Comparison of ENCODE assay signal across 10 cellular contexts in the genomic region with DNA sequence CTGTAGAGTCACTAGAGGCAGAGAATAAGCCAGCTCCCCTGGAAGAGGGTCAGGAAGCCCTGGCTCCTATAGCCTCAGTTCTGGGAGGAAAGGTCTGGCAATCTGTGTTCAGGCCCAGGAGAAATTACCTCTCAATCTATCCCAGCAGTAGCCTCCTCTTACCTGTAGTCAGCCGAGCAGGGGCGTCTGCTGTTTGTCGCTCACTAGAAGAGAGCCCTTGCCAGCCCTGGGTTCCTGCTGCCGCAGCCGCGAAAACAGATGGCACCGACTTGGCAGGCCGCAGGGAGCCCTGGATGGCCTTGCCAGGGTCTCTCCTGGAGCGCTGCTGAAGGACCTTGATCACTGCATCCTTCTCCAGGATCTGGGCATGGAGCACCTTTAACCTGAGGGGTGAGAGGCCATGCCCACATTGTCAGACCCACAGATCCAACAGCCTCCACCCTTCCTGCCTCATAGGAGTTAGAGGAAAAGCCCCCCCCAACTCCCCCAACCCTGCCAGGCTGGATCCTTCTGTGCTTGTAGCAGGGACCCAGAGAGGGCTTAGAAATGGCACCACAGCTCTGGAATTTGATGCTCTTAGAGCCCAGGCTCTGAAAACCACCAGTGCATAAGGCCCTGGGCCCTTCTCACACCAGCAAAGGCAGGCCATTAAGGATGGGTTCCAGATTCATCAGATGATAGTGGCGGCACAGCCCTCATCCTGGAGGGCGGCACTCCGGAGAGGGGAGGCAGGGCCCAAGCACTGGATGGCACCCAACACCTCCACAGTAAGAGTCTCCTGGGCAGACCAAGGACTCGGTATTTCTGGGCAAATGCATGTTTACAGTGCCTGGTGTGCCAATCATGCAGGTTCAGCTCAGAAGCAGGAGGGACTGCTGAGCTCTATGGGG. TPM values are rescaled to one million over a fixed set of nuclear protein-coding genes. Genes with fewer than 3 reads are reported as not detected.
DNase-seq lines count a peak whose midpoint lies in the region; ATAC-seq and TF ChIP-seq lines count a peak whose summit lies in the region.
"Had no signal": no experiment of that assay in that cellular context is flagged by ENCODE, and none has a peak within 500 bp of the region (broad histone marks: within the 10 kb centered on the region; RNA-seq: fewer than 3 reads in every experiment).

No MANE protein-coding gene starts in this region.

- H3F3A ChIP-seq in PC-3 (ENCODE audit: low read length, unreplicated experiment), result no peaks in the 10 kb centered on the region

- H3K4me3 ChIP-seq in PC-3 (ENCODE audit: low read length), result no peak overlapping the region
- no peak overlapping the region for H3K4me3 ChIP-seq in muscle layer of duodenum (ENCODE audit: low read depth in 1 of 2, low read length in 2 of 2)
- no peak overlapping the region for H3K4me3 ChIP-seq in HAP-1

- no TSS peak for BruUV-seq in PC-3 (replicated peaks; lab: Mats Ljungman, UMichigan)

- no peaks in the 10 kb centered on the region for H4K20me1 ChIP-seq in PC-3 (ENCODE audit: low read length)

- DNase-seq in PC-3, result no peak
- no peak for DNase-seq in epithelial cell of prostate (ENCODE audit: low read depth, low spot score)
- no peak for DNase-seq in type B pancreatic cell (ENCODE audit: extremely low spot score, unreplicated experiment)
- no peak for DNase-seq in SW 1271 (lab: John Stamatoyannopoulos, UW)
- no peak for DNase-seq in HAP-1 (ENCODE audit: low spot score in 2 of 2)
- DNase-seq in activated T-cell treated with anti-CD3 and anti-CD28 coated beads, Interleukin-2, amount 50 U/mL, for 24 hours, result no peak
- DNase-seq: activated CD8-positive, alpha-beta T cell treated with anti-CD3 and anti-CD28 coated beads, Interleukin-2, amount 10 ng/mL, durations not matched to agents 7 days and 5 days; EL; naive B cell had no signal

- peaks cover 36% of the 10 kb centered on the region for H3K4me1 Mint-ChIP-seq in type B pancreatic cell (ENCODE audit: unreplicated experiment)
- H3K4me1 Mint-ChIP-seq in activated T-cell treated with anti-CD3 and anti-CD28 coated beads, Interleukin-2, amount 50 U/mL, for 24 hours (ENCODE audit: low read depth), result peaks cover 11% of the 10 kb centered on the region

- no peaks in the 10 kb centered on the region for H3K27me3 ChIP-seq in PC-3 (ENCODE audit: low read length)
- no peaks in the 10 kb centered on the region for H3K27me3 ChIP-seq in muscle layer of duodenum (ENCODE audit: low read depth, low read length)
- no peaks in the 10 kb centered on the region for H3K27me3 ChIP-seq in HAP-1 (ENCODE audit: low read depth)

- no peak overlapping the region for H3K9ac ChIP-seq in PC-3 (ENCODE audit: low read length)

- H3K36me3 ChIP-seq in PC-3 (ENCODE audit: low read depth, low read length) (peaks cover 86% of the 10 kb centered on the region), muscle layer of duodenum (ENCODE audit: control insufficient read depth in 1 of 2, insufficient read depth in 2 of 2, low read length in 2 of 2) (peaks cover 80 to 82% of the 10 kb centered on the region in 2 donors), HAP-1 (replicated peaks) (peaks cover 93% of the 10 kb centered on the region)

- H3K79me2 ChIP-seq in PC-3 (ENCODE audit: low read length), result peaks cover 54% of the 10 kb centered on the region

- H3K27ac Mint-ChIP-seq in type B pancreatic cell, result peak overlapping the region; percentile 95
- no peak overlapping the region for H3K27ac Mint-ChIP-seq in activated T-cell treated with anti-CD3 and anti-CD28 coated beads, Interleukin-2, amount 50 U/mL, for 24 hours
- H3K27ac Mint-ChIP-seq: activated CD8-positive, alpha-beta T cell treated with anti-CD3 and anti-CD28 coated beads, Interleukin-2, amount 10 ng/mL, durations not matched to agents 7 days and 5 days; naive B cell had no signal

- no peak overlapping the region for H2AFZ ChIP-seq in PC-3 (ENCODE audit: low read length)

- H3K9me2 ChIP-seq in PC-3 (replicated peaks; ENCODE audit: low read length), result no peaks in the 10 kb centered on the region

- H3K27ac ChIP-seq in PC-3 (ENCODE audit: low read length), result peak overlapping the region; percentile 76; the same call in 1 of the 2 replicates
- peak overlapping the region; percentile 99 for H3K27ac ChIP-seq in epithelial cell of prostate
- H3K27ac ChIP-seq in muscle layer of duodenum (ENCODE audit: low read length), result peak overlapping the region; percentile 67

- CTCF ChIA-PET in PC-3 (lab: Charles Lee), result no interaction called here

- ATAC-seq in PC-3, result no peak
- ATAC-seq: activated CD8-positive, alpha-beta T cell treated with anti-CD3 and anti-CD28 coated beads, Interleukin-2, amount 10 ng/mL, durations not matched to agents 7 days and 5 days had no signal

- POLR2A ChIA-PET in PC-3 (lab: Charles Lee; ENCODE audit: unreplicated experiment), result no interaction called here

- no peaks in the 10 kb centered on the region for H3K9me3 Mint-ChIP-seq in type B pancreatic cell
- H3K9me3 Mint-ChIP-seq in activated T-cell treated with anti-CD3 and anti-CD28 coated beads, Interleukin-2, amount 50 U/mL, for 24 hours, result no peaks in the 10 kb centered on the region
- H3K9me3 Mint-ChIP-seq: naive B cell had no signal

- peaks cover 44% of the 10 kb centered on the region for H3K36me3 Mint-ChIP-seq in type B pancreatic cell
- H3K36me3 Mint-ChIP-seq in activated T-cell treated with anti-CD3 and anti-CD28 coated beads, Interleukin-2, amount 50 U/mL, for 24 hours (ENCODE audit: low read depth), result no peaks in the 10 kb centered on the region

- H3K4me2 ChIP-seq in PC-3 (ENCODE audit: low read length), result peak overlapping the region; percentile 70; the same call in 1 of the 2 replicates

- intact Hi-C loops in PC-3 (cut with micrococcal nuclease), result no loop called here

- no peak for TF ChIP-seq CTCF in PC-3 (conservative IDR thresholded peaks at IDR 0.05; ENCODE audit: low read depth, low read length)
- TF ChIP-seq CTCF in type B pancreatic cell (conservative IDR thresholded peaks at IDR 0.05), result no peak

- in situ Hi-C loops in HAP-1 (cut with MboI; ENCODE audit: low sequenced_read_pairs), result no loop called here

- H3K4me1 ChIP-seq in PC-3 (ENCODE audit: insufficient read depth, low read length) (peaks cover 61% of the 10 kb centered on the region), muscle layer of duodenum (ENCODE audit: control insufficient read depth in 1 of 2, insufficient read depth in 2 of 2, low read length in 2 of 2) (peaks cover 23 to 80% of the 10 kb centered on the region in 2 donors), HAP-1 (peaks cover 30% of the 10 kb centered on the region)

- peak overlapping the region; percentile 26 for H3K4me3 Mint-ChIP-seq in type B pancreatic cell
- H3K4me3 Mint-ChIP-seq in activated T-cell treated with anti-CD3 and anti-CD28 coated beads, Interleukin-2, amount 50 U/mL, for 24 hours, result no peak overlapping the region
- H3K4me3 Mint-ChIP-seq: activated CD8-positive, alpha-beta T cell treated with anti-CD3 and anti-CD28 coated beads, Interleukin-2, amount 10 ng/mL, durations not matched to agents 7 days and 5 days; naive B cell had no signal

- H3K27me3 Mint-ChIP-seq in type B pancreatic cell, result no peaks in the 10 kb centered on the region
- peaks cover 9% of the 10 kb centered on the region for H3K27me3 Mint-ChIP-seq in activated T-cell treated with anti-CD3 and anti-CD28 coated beads, Interleukin-2, amount 50 U/mL, for 24 hours

- H3K9me3 ChIP-seq in PC-3 (ENCODE audit: low read length), result no peaks in the 10 kb centered on the region
- H3K9me3 ChIP-seq in muscle layer of duodenum (ENCODE audit: control insufficient read depth in 1 of 2, low read length in 2 of 2), result no peaks in the 10 kb centered on the region
- no peaks in the 10 kb centered on the region for H3K9me3 ChIP-seq in HAP-1

RNA-seq across cellular contexts. Expression of a gene that starts 14.9 kb away (rescaled TPM):
- total RNA-seq in PC-3 (2014; rRNA removed) (96.0 and 124 TPM in 2 replicates), type B pancreatic cell (ENCODE audit: low replicate concordance) (79.2 and 122 TPM in 2 replicates)
- total RNA-seq: activated CD8-positive, alpha-beta T cell treated with anti-CD3 and anti-CD28 coated beads, Interleukin-2, amount 10 ng/mL, durations not matched to agents 7 days and 5 days had no signal
